10 cellular contexts compared by ENCODE assay signal in the genomic region with DNA sequence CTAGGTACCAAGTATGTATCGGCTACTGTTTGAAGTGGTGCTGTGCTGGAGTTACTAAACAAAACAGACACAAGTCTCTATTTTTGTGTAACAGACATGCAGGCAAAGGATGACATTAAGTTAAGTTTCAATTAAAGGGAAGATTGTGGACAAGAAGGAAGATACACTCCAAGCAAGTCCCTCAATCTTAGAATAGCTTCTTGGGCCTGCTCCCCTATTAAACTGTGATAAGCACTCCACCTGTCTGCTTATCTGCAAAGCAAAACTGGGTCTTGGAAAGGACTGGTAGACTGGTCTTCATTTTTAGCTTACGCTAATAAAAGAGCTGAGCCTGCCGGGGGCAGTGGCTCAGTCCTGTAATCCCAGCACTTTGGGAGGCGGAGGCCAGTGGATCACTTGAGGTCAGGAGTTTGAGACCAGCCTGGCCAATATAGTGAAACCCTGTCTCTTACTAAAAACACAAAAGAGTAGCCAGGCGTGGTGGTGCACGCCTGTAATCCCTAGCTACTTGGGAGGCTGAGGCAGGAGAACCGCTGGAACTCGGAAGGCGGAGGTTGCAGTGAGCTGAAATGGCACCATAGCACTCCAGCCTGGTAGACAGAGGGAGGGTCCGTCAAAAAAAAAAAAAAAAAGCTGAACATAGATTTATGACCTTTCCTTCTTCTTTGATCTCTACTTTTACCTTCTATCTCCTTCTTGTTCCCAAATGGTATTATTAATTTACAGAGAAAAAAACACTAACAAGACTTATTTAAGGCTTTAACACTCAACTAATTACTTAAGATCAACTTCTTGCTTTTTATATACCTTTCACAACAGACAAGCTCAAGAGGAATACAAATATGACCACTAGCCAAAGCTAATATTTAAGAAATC. TPM values are rescaled to one million over a fixed set of nuclear protein-coding genes. Genes with fewer than 3 reads are reported as not detected.
DNase-seq lines count a peak whose midpoint lies in the region; ATAC-seq and TF ChIP-seq lines count a peak whose summit lies in the region.
"Had no signal": no experiment of that assay in that cellular context is flagged by ENCODE, and none has a peak within 500 bp of the region (broad histone marks: within the 10 kb centered on the region; RNA-seq: fewer than 3 reads in every experiment).

No MANE protein-coding gene starts in this region.

- peak overlapping the region; percentile 100 for H3K4me3 Mint-ChIP-seq in activated T-cell treated with anti-CD3 and anti-CD28 coated beads, Interleukin-2, amount 50 U/mL, for 24 hours
- peak overlapping the region; percentile 93 for H3K4me3 Mint-ChIP-seq in activated CD8-positive, alpha-beta T cell treated with anti-CD3 and anti-CD28 coated beads for 36 hours
- H3K4me3 Mint-ChIP-seq in stimulated activated naive B cell treated with anti-CD40 and anti-IgM and Interleukin-4, amounts not matched to agents 10 μg/mL and 1 μg/mL and 100 μg/mL, for 72 hours = peak overlapping the region; percentile 15 to 100

- no peaks in the 10 kb centered on the region for H3K27me3 ChIP-seq in iPS-15b (ENCODE audit: control insufficient read depth, insufficient read depth, low read length)
- H3K27me3 ChIP-seq in HAP-1 (ENCODE audit: low read depth) = no peaks in the 10 kb centered on the region

- H3K9me3 Mint-ChIP-seq in activated T-cell treated with anti-CD3 and anti-CD28 coated beads, Interleukin-2, amount 50 U/mL, for 24 hours = no peaks in the 10 kb centered on the region
- no peaks in the 10 kb centered on the region for H3K9me3 Mint-ChIP-seq in activated CD8-positive, alpha-beta T cell treated with anti-CD3 and anti-CD28 coated beads for 36 hours
- H3K9me3 Mint-ChIP-seq in stimulated activated naive B cell treated with anti-CD40 and anti-IgM and Interleukin-4, amounts not matched to agents 10 μg/mL and 1 μg/mL and 100 μg/mL, for 72 hours = no peaks in the 10 kb centered on the region

- H3K9ac ChIP-seq in iPS-15b (ENCODE audit: low read depth, low read length) = peak overlapping the region; percentile 13

- peaks cover 34% of the 10 kb centered on the region for H3K36me3 ChIP-seq in iPS-15b (ENCODE audit: control insufficient read depth, insufficient read depth, low read length)
- H3K36me3 ChIP-seq in HAP-1 (replicated peaks) = peaks cover 81% of the 10 kb centered on the region

- no peaks in the 10 kb centered on the region for H3K9me3 ChIP-seq in iPS-15b (ENCODE audit: control insufficient read depth, insufficient read depth, low read length)
- no peaks in the 10 kb centered on the region for H3K9me3 ChIP-seq in HAP-1

- H3K36me3 Mint-ChIP-seq in activated T-cell treated with anti-CD3 and anti-CD28 coated beads, Interleukin-2, amount 50 U/mL, for 24 hours (ENCODE audit: low read depth) = peaks cover 89% of the 10 kb centered on the region
- H3K36me3 Mint-ChIP-seq in activated CD8-positive, alpha-beta T cell treated with anti-CD3 and anti-CD28 coated beads for 36 hours (ENCODE audit: low read depth) = peaks cover 74% of the 10 kb centered on the region
- H3K36me3 Mint-ChIP-seq in stimulated activated naive B cell treated with anti-CD40 and anti-IgM and Interleukin-4, amounts not matched to agents 10 μg/mL and 1 μg/mL and 100 μg/mL, for 72 hours = peaks cover 47 to 62% of the 10 kb centered on the region in 2 donors

- H3K4me3 ChIP-seq in iPS-15b (ENCODE audit: low read depth, low read length) = no peak overlapping the region
- no peak overlapping the region for H3K4me3 ChIP-seq in HAP-1

- H3K27ac Mint-ChIP-seq in activated T-cell treated with anti-CD3 and anti-CD28 coated beads, Interleukin-2, amount 50 U/mL, for 24 hours = peak overlapping the region; percentile 98
- peak overlapping the region; percentile 100 for H3K27ac Mint-ChIP-seq in activated CD8-positive, alpha-beta T cell treated with anti-CD3 and anti-CD28 coated beads for 36 hours
- H3K27ac Mint-ChIP-seq in stimulated activated naive B cell treated with anti-CD40 and anti-IgM and Interleukin-4, amounts not matched to agents 10 μg/mL and 1 μg/mL and 100 μg/mL, for 72 hours = peak overlapping the region; percentile 37

- no peak for TF ChIP-seq CTCF in activated CD8-positive, alpha-beta T cell treated with anti-CD3 and anti-CD28 coated beads for 36 hours (IDR thresholded peaks at IDR 0.05)

- ATAC-seq in activated CD8-positive, alpha-beta T cell treated with anti-CD3 and anti-CD28 coated beads for 36 hours = no peak
- ATAC-seq in stimulated activated naive B cell treated with anti-CD40 and anti-IgM and Interleukin-4, amounts not matched to agents 10 μg/mL and 1 μg/mL and 100 μg/mL, for 72 hours (replicated peaks) = no peak
- ATAC-seq in GM18498 (IDR thresholded peaks at IDR 0.05; ENCODE audit: unreplicated experiment) = no peak

- peaks cover 3% of the 10 kb centered on the region for H3K4me1 ChIP-seq in iPS-15b (ENCODE audit: control insufficient read depth, insufficient read depth, low read length)
- peaks cover 20% of the 10 kb centered on the region for H3K4me1 ChIP-seq in HAP-1

- POLR2A ChIA-PET in activated CD8-positive, alpha-beta T cell treated with anti-CD3 and anti-CD28 coated beads for 36 hours (lab: Charles Lee) = interaction anchor here (0.6 to 4.9 kb wide), 9 partner anchors 8 to 69 kb away, joined by 3 to 43 read pairs (median 4); no protein-coding TSS in a partner anchor

- H3K4me1 Mint-ChIP-seq in activated T-cell treated with anti-CD3 and anti-CD28 coated beads, Interleukin-2, amount 50 U/mL, for 24 hours (ENCODE audit: low read depth) = peaks cover 64% of the 10 kb centered on the region
- peaks cover 57% of the 10 kb centered on the region for H3K4me1 Mint-ChIP-seq in activated CD8-positive, alpha-beta T cell treated with anti-CD3 and anti-CD28 coated beads for 36 hours (ENCODE audit: low read depth)
- H3K4me1 Mint-ChIP-seq in stimulated activated naive B cell treated with anti-CD40 and anti-IgM and Interleukin-4, amounts not matched to agents 10 μg/mL and 1 μg/mL and 100 μg/mL, for 72 hours = peaks cover 27 to 55% of the 10 kb centered on the region in 2 donors

- intact Hi-C loops in activated CD8-positive, alpha-beta T cell treated with anti-CD3 and anti-CD28 coated beads for 36 hours (cut with micrococcal nuclease) = no loop called here

- in situ Hi-C loops in HAP-1 (cut with MboI; ENCODE audit: low sequenced_read_pairs) = no loop called here

- no peak for DNase-seq in activated T-cell treated with anti-CD3 and anti-CD28 coated beads, Interleukin-2, amount 50 U/mL, for 24 hours
- DNase-seq in activated T-cell treated with anti-CD3 and anti-CD28 coated beads for 4 hours = no peak
- no peak for DNase-seq in activated CD8-positive, alpha-beta T cell treated with anti-CD3 and anti-CD28 coated beads for 36 hours
- DNase-seq in stimulated activated naive B cell treated with anti-CD40 and anti-IgM and Interleukin-4, amounts not matched to agents 10 μg/mL and 1 μg/mL and 100 μg/mL, for 72 hours = no peak
- no peak for DNase-seq in NCI-H345 treated with DMSO at 0.1 percent for 48 hours (lab: John Stamatoyannopoulos, UW; ENCODE audit: unreplicated experiment)
- no peak for DNase-seq in HAP-1 (ENCODE audit: low spot score in 2 of 2)
- DNase-seq: central memory CD4-positive, alpha-beta T cell; NCI-H1048 had no signal

- CTCF ChIA-PET in activated CD8-positive, alpha-beta T cell treated with anti-CD3 and anti-CD28 coated beads for 36 hours (lab: Charles Lee) = interaction anchor here (1.3 kb wide), 1 partner anchor 8 kb away, joined by 6 read pairs; no protein-coding TSS in a partner anchor

- H3K27me3 Mint-ChIP-seq in activated T-cell treated with anti-CD3 and anti-CD28 coated beads, Interleukin-2, amount 50 U/mL, for 24 hours = no peaks in the 10 kb centered on the region
- H3K27me3 Mint-ChIP-seq in activated CD8-positive, alpha-beta T cell treated with anti-CD3 and anti-CD28 coated beads for 36 hours = no peaks in the 10 kb centered on the region
- no peaks in the 10 kb centered on the region for H3K27me3 Mint-ChIP-seq in stimulated activated naive B cell treated with anti-CD40 and anti-IgM and Interleukin-4, amounts not matched to agents 10 μg/mL and 1 μg/mL and 100 μg/mL, for 72 hours

RNA-seq across cellular contexts. Expression of a gene that starts 4.1 kb away (rescaled TPM):
- 100 to 1,000 TPM; 320 to 334 TPM for total RNA-seq in activated CD8-positive, alpha-beta T cell treated with anti-CD3 and anti-CD28 coated beads for 36 hours

RNA-seq across cellular contexts. Expression of a gene that starts 34.1 kb away (rescaled TPM):
- 1 to 10 TPM; 1.7 to 2.1 TPM for total RNA-seq in activated CD8-positive, alpha-beta T cell treated with anti-CD3 and anti-CD28 coated beads for 36 hours

RNA-seq across cellular contexts. Expression of a gene that starts 47.0 kb away (rescaled TPM):
- total RNA-seq in activated CD8-positive, alpha-beta T cell treated with anti-CD3 and anti-CD28 coated beads for 36 hours = not detected

Comparison
In these comparisons a context has a peak if more than half of its experiments do, and no peak if none do; other contexts are left out.
1. H3K27ac Mint-ChIP-seq: peak in every context shown above with its lines; median percentile 100 in activated CD8-positive, alpha-beta T cell treated with anti-CD3 and anti-CD28 coated beads for 36 hours; 98 in activated T-cell treated with anti-CD3 and anti-CD28 coated beads, Interleukin-2, amount 50 U/mL, for 24 hours; 37 in stimulated activated naive B cell treated with anti-CD40 and anti-IgM and Interleukin-4, amounts not matched to agents 10 μg/mL and 1 μg/mL and 100 μg/mL, for 72 hours.